Comparison of ENCODE assay signal across 8 cellular contexts in the genomic region with DNA sequence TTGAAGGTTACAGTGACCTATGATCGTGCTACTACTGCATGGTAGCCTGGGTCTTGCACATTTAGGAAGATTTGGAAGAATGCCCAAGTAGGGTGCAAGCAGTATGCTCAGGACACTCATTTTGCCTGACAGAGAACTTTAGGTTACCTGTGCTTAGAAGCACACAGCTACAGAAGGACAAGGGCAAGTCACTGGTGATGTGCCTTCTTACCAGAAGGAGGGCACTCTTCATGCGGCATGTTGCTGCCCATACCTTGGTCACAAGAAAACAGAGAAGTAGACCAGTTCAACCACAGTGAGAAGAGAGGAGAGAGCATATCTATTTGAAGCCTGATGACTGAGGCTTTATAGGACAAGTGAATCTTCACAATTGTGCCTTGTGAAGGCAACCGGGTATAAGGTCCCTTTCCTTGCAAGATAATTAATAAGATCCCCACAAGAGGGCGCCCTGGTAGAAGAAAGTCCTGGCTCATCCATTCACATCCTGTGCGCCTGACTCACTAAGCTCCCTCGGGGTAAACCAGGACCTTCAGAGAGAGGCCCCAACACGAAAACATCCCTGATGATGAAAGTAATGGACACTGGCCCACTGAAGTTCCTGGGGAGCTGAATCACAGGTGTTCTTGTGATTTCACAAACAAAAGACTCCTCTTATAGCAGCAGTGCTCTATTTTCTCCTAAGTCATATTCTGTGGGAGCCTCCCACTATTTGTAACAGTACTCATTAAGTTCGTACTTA. TPM values are rescaled to one million over a fixed set of nuclear protein-coding genes. Genes with fewer than 3 reads are reported as not detected.
A peak's percentile ranks its signal among the peaks of the same experiment; 100 is the strongest.
DNase-seq lines count a peak whose midpoint lies in the region; ATAC-seq, FAIRE-seq and TF ChIP-seq lines count a peak whose summit lies in the region.

No MANE protein-coding gene starts in this region.

- no peak overlapping the region for H3K4me3 ChIP-seq in dorsolateral prefrontal cortex

- H3K27ac ChIP-seq in dorsolateral prefrontal cortex = peak overlapping the region in 9 of 59 donors; percentile 4 to 53 (median 21)

- DNase-seq in C1 segment of cervical spinal cord (lab: John Stamatoyannopoulos, UW) (peak in 13 of 14 donors; percentile 4 to 78 (median 38)), GM19239 (ENCODE audit: insufficient read length, low spot score) (peak; percentile 43), NCI-H510A (lab: John Stamatoyannopoulos, UW) (peak; percentile 41), dorsolateral prefrontal cortex (peak in 9 of 10 donors; percentile 48 to 83 (median 57)), lung microvascular endothelial cell (ENCODE audit: low read depth in 2 of 2) (peak; percentile 79 to 96)
- DNase-seq in activated CD4-positive, alpha-beta T cell treated with anti-CD3 and anti-CD28 coated beads, Interleukin-2, amount 50 U/mL, for 1 hour = peak; percentile 58
- DNase-seq in stimulated activated CD8-positive, alpha-beta memory T cell treated with anti-CD3 and anti-CD28 coated beads, Interleukin-12 subunit alpha, Interleukin-12 subunit beta, amount 100 ng/mL, for 24 hours (ENCODE audit: extremely low read depth) = peak; percentile 40

- FAIRE-seq in GM19239 (lab: Jason Lieb, UNC) = peak; percentile 93

- TF ChIP-seq CTCF in dorsolateral prefrontal cortex (IDR thresholded peaks at IDR 0.05 in 54 of 56, conservative IDR thresholded peaks at IDR 0.05 in 2 of 56; ENCODE audit: low read depth in 1 of 56, partially characterized antibody in 56 of 56) = peak; percentile 38 to 88 (median 75)

- ATAC-seq in HG03354 (IDR thresholded peaks at IDR 0.05; ENCODE audit: poor library complexity, severe bottlenecking, unreplicated experiment) = peak; percentile 94

- intact Hi-C loops in dorsolateral prefrontal cortex (cut with DNase I) = loop anchor here (5.0 to 10.0 kb wide), 2 partner anchors 214 to 597 kb away; no protein-coding TSS in a partner anchor

- no peaks in the 10 kb centered on the region for H3K27me3 ChIP-seq in dorsolateral prefrontal cortex

RNA-seq across cellular contexts. Expression of gene STARD4, which starts 38.1 kb away (rescaled TPM):
- total RNA-seq in dorsolateral prefrontal cortex (10 to 100 TPM; 18.3 to 53.5 (median 33.3) TPM), lung microvascular endothelial cell (37.9 and 42.5 TPM in 2 replicates)
